ENCODE assay signal across 15 cellular contexts in genomic region chr19:6733338-6734095, GRCh38. TPM values are rescaled to one million over a fixed set of nuclear protein-coding genes. Genes with fewer than 3 reads are reported as not detected.
A peak's percentile ranks its signal among the peaks of the same experiment; 100 is the strongest.
DNase-seq lines count a peak whose midpoint lies in the region; ATAC-seq and TF ChIP-seq lines count a peak whose summit lies in the region.
"Had no signal": no experiment of that assay in that cellular context is flagged by ENCODE, and none has a peak within 500 bp of the region (broad histone marks: within the 10 kb centered on the region; RNA-seq: fewer than 3 reads in every experiment).

No MANE protein-coding gene starts in this region.

- peaks cover 15% of the 10 kb centered on the region for H3K36me3 Mint-ChIP-seq in activated naive CD8-positive, alpha-beta T cell treated with anti-CD3 and anti-CD28 coated beads for 36 hours

- intact Hi-C loops in heart right ventricle (cut with DNase I) (loop anchor here in 5 of 10 donors (10.0 kb wide), 5 partner anchors 99 to 661 kb away; partner anchors contain the start of genes ALKBH7 (in 1 of the 5), PSPN (in 1 of the 5) and ZNF557 (in 1 of the 5)), left ventricle myocardium superior (cut with micrococcal nuclease) (no loop called here), PC-3 (cut with micrococcal nuclease) (no loop called here), right cardiac atrium (cut with DNase I) (loop anchor here in 1 of 4 donors (10.0 kb wide), 1 partner anchor 131 kb away; no protein-coding TSS in a partner anchor)

- H3K79me2 ChIP-seq in PC-3 (ENCODE audit: low read length): peaks cover 12% of the 10 kb centered on the region

- no peak overlapping the region for H3K9ac ChIP-seq in PC-3 (ENCODE audit: low read length)

- H3K27ac ChIP-seq in heart right ventricle: no peak overlapping the region
- no peak overlapping the region for H3K27ac ChIP-seq in PC-3 (ENCODE audit: low read length)
- no peak overlapping the region for H3K27ac ChIP-seq in right cardiac atrium (ENCODE audit: low read length)
- H3K27ac ChIP-seq: coronary artery, suprapubic skin had no signal

- no peaks in the 10 kb centered on the region for H3F3A ChIP-seq in PC-3 (ENCODE audit: low read length, unreplicated experiment)

- no peak overlapping the region for H3K27ac Mint-ChIP-seq in activated naive CD8-positive, alpha-beta T cell treated with anti-CD3 and anti-CD28 coated beads for 36 hours
- H3K27ac Mint-ChIP-seq: activated naive CD4-positive, alpha-beta T cell treated with anti-CD3 and anti-CD28 coated beads for 36 hours had no signal

- no TSS peak for BruUV-seq in PC-3 (replicated peaks; lab: Mats Ljungman, UMichigan)

- DNase-seq in heart right ventricle (no peak), left ventricle myocardium superior (no peak), PC-3 (no peak), right cardiac atrium (peak in 2 of 3 donors; percentile 44 to 57), NCI-H2029 (lab: John Stamatoyannopoulos, UW) (no peak), NCI-H1092 treated with DMSO at 0.1 percent for 48 hours (lab: John Stamatoyannopoulos, UW) (no peak)
- DNase-seq in activated naive CD8-positive, alpha-beta T cell treated with anti-CD3 and anti-CD28 coated beads for 36 hours: no peak
- DNase-seq: activated naive CD4-positive, alpha-beta T cell treated with anti-CD3 and anti-CD28 coated beads for 36 hours; NCI-H1092; NCI-H526 treated with DMSO at 0.1 percent for 48 hours had no signal

- no peak overlapping the region for H2AFZ ChIP-seq in PC-3 (ENCODE audit: low read length)

- H4K20me1 ChIP-seq in PC-3 (ENCODE audit: low read length): no peaks in the 10 kb centered on the region

- H3K9me2 ChIP-seq in PC-3 (replicated peaks; ENCODE audit: low read length): no peaks in the 10 kb centered on the region

- POLR2A ChIA-PET in PC-3 (lab: Charles Lee; ENCODE audit: unreplicated experiment): no interaction called here

- H3K9me3 Mint-ChIP-seq in activated naive CD8-positive, alpha-beta T cell treated with anti-CD3 and anti-CD28 coated beads for 36 hours: no peaks in the 10 kb centered on the region
- H3K9me3 Mint-ChIP-seq: activated naive CD4-positive, alpha-beta T cell treated with anti-CD3 and anti-CD28 coated beads for 36 hours had no signal

- no peak for ATAC-seq in heart right ventricle
- ATAC-seq in left ventricle myocardium superior: no peak
- ATAC-seq in PC-3: no peak
- ATAC-seq in right cardiac atrium: no peak
- no peak for ATAC-seq in HG03354 (IDR thresholded peaks at IDR 0.05; ENCODE audit: poor library complexity, severe bottlenecking, unreplicated experiment)
- ATAC-seq: activated CD4-positive, CD25-positive, alpha-beta regulatory T cell treated with anti-CD3 and anti-CD28 coated beads, Interleukin-2, amount 50 U/mL, for 24 hours had no signal

- H3K4me1 Mint-ChIP-seq in activated naive CD8-positive, alpha-beta T cell treated with anti-CD3 and anti-CD28 coated beads for 36 hours: peaks cover 19% of the 10 kb centered on the region

- H3K27me3 Mint-ChIP-seq in activated naive CD8-positive, alpha-beta T cell treated with anti-CD3 and anti-CD28 coated beads for 36 hours: no peaks in the 10 kb centered on the region

- 88 to 95% methylated on average over 29 of the region's 29 CpGs for WGBS in heart right ventricle, 2 donors
- 91% methylated on average over 29 of the region's 29 CpGs for WGBS in right cardiac atrium

- CTCF ChIA-PET in PC-3 (lab: Charles Lee): no interaction called here

- H3K4me2 ChIP-seq in PC-3 (ENCODE audit: low read length): no peak overlapping the region

- no peak overlapping the region for H3K4me3 Mint-ChIP-seq in activated naive CD8-positive, alpha-beta T cell treated with anti-CD3 and anti-CD28 coated beads for 36 hours
- H3K4me3 Mint-ChIP-seq: activated naive CD4-positive, alpha-beta T cell treated with anti-CD3 and anti-CD28 coated beads for 36 hours had no signal

- TF ChIP-seq CTCF in heart right ventricle (IDR thresholded peaks at IDR 0.05) (peak in 5 of 9 donors; percentile 5 to 45 (median 20)), PC-3 (conservative IDR thresholded peaks at IDR 0.05; ENCODE audit: low read depth, low read length) (peak; percentile 52)

- no peaks in the 10 kb centered on the region for H3K9me3 ChIP-seq in heart right ventricle
- no peaks in the 10 kb centered on the region for H3K9me3 ChIP-seq in PC-3 (ENCODE audit: low read length)
- no peaks in the 10 kb centered on the region for H3K9me3 ChIP-seq in right cardiac atrium (ENCODE audit: control insufficient read depth, low read length)
- H3K9me3 ChIP-seq: suprapubic skin had no signal

- H3K27me3 ChIP-seq in heart right ventricle (no peaks in the 10 kb centered on the region), PC-3 (ENCODE audit: low read length) (no peaks in the 10 kb centered on the region), right cardiac atrium (ENCODE audit: control insufficient read depth, insufficient read depth) (no peaks in the 10 kb centered on the region)
- H3K27me3 ChIP-seq: suprapubic skin had no signal

- peaks cover 0 to 45% (median 9%) of the 10 kb centered on the region in 9 donors for H3K36me3 ChIP-seq in heart right ventricle
- no peaks in the 10 kb centered on the region for H3K36me3 ChIP-seq in PC-3 (ENCODE audit: low read depth, low read length)

- H3K4me1 ChIP-seq in heart right ventricle (peaks cover 5 to 35% (median 19%) of the 10 kb centered on the region in 9 donors), PC-3 (ENCODE audit: insufficient read depth, low read length) (peaks cover 13% of the 10 kb centered on the region), right cardiac atrium (ENCODE audit: control insufficient read depth, insufficient read depth, low read length) (peaks cover 4% of the 10 kb centered on the region)

- H3K4me3 ChIP-seq in heart right ventricle (no peak overlapping the region), PC-3 (ENCODE audit: low read length) (no peak overlapping the region), right cardiac atrium (ENCODE audit: low read length) (no peak overlapping the region)
- H3K4me3 ChIP-seq: coronary artery, suprapubic skin had no signal

RNA-seq across cellular contexts. Expression of gene GPR108, which starts 3.9 kb away (rescaled TPM):
- 10 to 100 TPM; 20.4 to 33.6 (median 21.5) TPM for total RNA-seq in heart right ventricle
- polyA plus RNA-seq in heart right ventricle: 10 to 100 TPM; 43.1 to 62.0 TPM
- 28.1 TPM for total RNA-seq in left ventricle myocardium superior
- 59.0 and 78.7 TPM in 2 replicates for total RNA-seq in PC-3 (2014; rRNA removed)
- 10 to 100 TPM; 28.2 to 38.4 (median 33.0) TPM for total RNA-seq in right cardiac atrium
- polyA plus RNA-seq in right cardiac atrium: 36.8 TPM
- 10 to 100 TPM; 56.0 to 62.9 TPM for total RNA-seq in activated naive CD8-positive, alpha-beta T cell treated with anti-CD3 and anti-CD28 coated beads for 36 hours

RNA-seq across cellular contexts. Expression of gene TRIP10, which starts 6.0 kb away (rescaled TPM):
- total RNA-seq in heart right ventricle: 100 to 1,000 TPM in 1 of 10 donors, 10 to 100 TPM in 9; 60.6 to 152 (median 73.5) TPM
- polyA plus RNA-seq in heart right ventricle: 100 to 1,000 TPM in 1 of 2 donors, 10 to 100 TPM in 1; 93.7 to 314 TPM
- total RNA-seq in left ventricle myocardium superior: 151 TPM
- 96.6 and 106 TPM in 2 replicates for total RNA-seq in PC-3 (2014; rRNA removed)
- total RNA-seq in right cardiac atrium: 10 to 100 TPM; 68.8 to 89.5 (median 78.8) TPM
- 92.6 TPM for polyA plus RNA-seq in right cardiac atrium
- total RNA-seq in activated naive CD8-positive, alpha-beta T cell treated with anti-CD3 and anti-CD28 coated beads for 36 hours: 10 to 100 TPM; 29.8 to 31.3 TPM

RNA-seq across cellular contexts. Expression of gene C3, which starts 13.1 kb away (rescaled TPM):
- total RNA-seq in heart right ventricle (100 to 1,000 TPM in 5 of 10 donors, 10 to 100 TPM in 5; 23.0 to 438 (median 111) TPM), left ventricle myocardium superior (398 TPM), PC-3 (2014; rRNA removed) (13.3 and 16.9 TPM in 2 replicates), right cardiac atrium (100 to 1,000 TPM; 136 to 537 (median 382) TPM)
- polyA plus RNA-seq in heart right ventricle (100 to 1,000 TPM; 275 to 475 TPM), right cardiac atrium (273 TPM)
- under 1 TPM; 0.22 to 0.64 TPM for total RNA-seq in activated naive CD8-positive, alpha-beta T cell treated with anti-CD3 and anti-CD28 coated beads for 36 hours

RNA-seq across cellular contexts. Expression of gene SH2D3A, which starts 33.7 kb away (rescaled TPM):
- total RNA-seq in heart right ventricle (under 1 TPM in 5 of 10 donors, not detected in 5; 0.16 to 0.79 (median 0.36) TPM), left ventricle myocardium superior (0.15 TPM), PC-3 (2014; rRNA removed) (141 and 162 TPM in 2 replicates), right cardiac atrium (under 1 TPM in 2 of 4 donors, not detected in 2; 0.09 to 0.25 TPM)
- polyA plus RNA-seq in heart right ventricle (under 1 TPM; 0.17 to 0.37 TPM), right cardiac atrium (0.54 TPM)
- 10 to 100 TPM; 25.7 to 26.1 TPM for total RNA-seq in activated naive CD8-positive, alpha-beta T cell treated with anti-CD3 and anti-CD28 coated beads for 36 hours

RNA-seq across cellular contexts. Expression of gene VAV1, which starts 39.0 kb away (rescaled TPM):
- total RNA-seq in heart right ventricle (10 to 100 TPM in 1 of 10 donors, 1 to 10 TPM in 6, under 1 TPM in 3; 0.45 to 11.0 (median 1.4) TPM), left ventricle myocardium superior (2.6 TPM), PC-3 (2014; rRNA removed) (3.0 and 3.2 TPM in 2 replicates), right cardiac atrium (1 to 10 TPM; 2.0 to 3.7 (median 3.4) TPM)
- polyA plus RNA-seq in heart right ventricle (1 to 10 TPM in 1 of 2 donors, under 1 TPM in 1; 0.70 to 1.3 TPM), right cardiac atrium (0.84 TPM)
- total RNA-seq in activated naive CD8-positive, alpha-beta T cell treated with anti-CD3 and anti-CD28 coated beads for 36 hours: 10 to 100 TPM; 65.2 to 65.7 TPM
- total RNA-seq: lung microvascular endothelial cell had no signal

Comparison
In these comparisons a context has a peak if more than half of its experiments do, and no peak if none do; other contexts are left out.
1. DNase-seq: peak in right cardiac atrium (2 of 3); none in heart right ventricle (0 of 2), left ventricle myocardium superior (single experiment), PC-3 (single experiment), NCI-H2029 (single experiment), NCI-H1092 treated with DMSO at 0.1 percent for 48 hours (single experiment) and activated naive CD8-positive, alpha-beta T cell treated with anti-CD3 and anti-CD28 coated beads for 36 hours (single experiment).